In genomic region chr11:47186076-47186936, GRCh38 we compare ENCODE assay signal across 8 cellular contexts. TPM values are rescaled to one million over a fixed set of nuclear protein-coding genes. Genes with fewer than 3 reads are reported as not detected.
A peak's percentile ranks its signal among the peaks of the same experiment; 100 is the strongest.
DNase-seq lines count a peak whose midpoint lies in the region; ATAC-seq, FAIRE-seq and TF ChIP-seq lines count a peak whose summit lies in the region.

PACSIN3 (minus strand) TSS chr11:47186434; CDS start chr11:47182727, 3,707 bp downstream.

- peaks cover 6 to 12% of the 10 kb centered on the region in 2 donors for H3K4me1 ChIP-seq in kidney (ENCODE audit: control insufficient read depth in 1 of 2, insufficient read depth in 1 of 2, low read depth in 1 of 2, low read length in 2 of 2)

- peak within 1 kb of the TSS; percentile 71 to 86 for H3K27ac ChIP-seq in kidney (ENCODE audit: low read depth in 2 of 2, low read length in 2 of 2)

- peaks cover 49% of the 10 kb centered on the region for H3K4me1 Mint-ChIP-seq in chondrocyte (ENCODE audit: low read depth)

- peak within 1 kb of the TSS; percentile 55 to 74 for H3K4me3 ChIP-seq in kidney (ENCODE audit: low read length in 2 of 2)

- no peaks in the 10 kb centered on the region for H3K9me3 ChIP-seq in kidney (ENCODE audit: control insufficient read depth in 1 of 2, low read length in 2 of 2)

- DNase-seq in DMS53 (lab: John Stamatoyannopoulos, UW) (peak; percentile 64), DMS53 treated with DMSO at 0.1 percent for 48 hours (lab: John Stamatoyannopoulos, UW; ENCODE audit: unreplicated experiment) (no peak), T-helper 22 cell (ENCODE audit: low read depth) (peak; percentile 27), chondrocyte (ENCODE audit: low spot score) (no peak), kidney (peak; percentile 78)
- DNase-seq in stimulated activated CD4-positive, alpha-beta T cell treated with anti-CD3 and anti-CD28 coated beads, Interleukin-15, amount 100 ng/mL, for 24 hours: peak; percentile 72

- H3K36me3 ChIP-seq in kidney (ENCODE audit: control insufficient read depth in 1 of 2, insufficient read depth in 2 of 2, low read length in 2 of 2): no peaks in the 10 kb centered on the region

- H3K9ac ChIP-seq in kidney (ENCODE audit: low read length in 2 of 2): peak within 1 kb of the TSS; percentile 32 to 73

- intact Hi-C loops in kidney (cut with DNase I): no loop called here

- TF ChIP-seq CTCF in chondrocyte (IDR thresholded peaks at IDR 0.05) (peak; percentile 53), kidney (IDR thresholded peaks at IDR 0.05; ENCODE audit: borderline replicate concordance, extremely low read depth, insufficient read depth) (peak; percentile 11)

- no peaks in the 10 kb centered on the region for H3K36me3 Mint-ChIP-seq in chondrocyte (ENCODE audit: low read depth)

- FAIRE-seq in kidney (lab: Jason Lieb, UNC): no peak

- peak within 1 kb of the TSS; percentile 91 for H3K27ac Mint-ChIP-seq in chondrocyte (ENCODE audit: unreplicated experiment)

- H3K27me3 Mint-ChIP-seq in chondrocyte (ENCODE audit: low read depth): no peaks in the 10 kb centered on the region

- no peaks in the 10 kb centered on the region for H3K9me3 Mint-ChIP-seq in chondrocyte (ENCODE audit: low read depth)

- H3K4me3 Mint-ChIP-seq in chondrocyte (ENCODE audit: unreplicated experiment): peak within 1 kb of the TSS; percentile 82

- ATAC-seq in HG03196 (IDR thresholded peaks at IDR 0.05; ENCODE audit: unreplicated experiment): peak; percentile 48
- no peak for ATAC-seq in HG03565 (IDR thresholded peaks at IDR 0.05; ENCODE audit: unreplicated experiment)

RNA-seq across cellular contexts. Expression of gene PACSIN3, which starts in this region (rescaled TPM):
- total RNA-seq in chondrocyte (45.0 to 69.4 TPM (median 65.3 TPM) in 3 replicates), kidney (15.1 TPM)
- 28.5 TPM for polyA plus RNA-seq in kidney (ENCODE audit: insufficient read depth, low read depth, low replicate concordance)

Comparison
In these comparisons a context has a peak if more than half of its experiments do, and no peak if none do; other contexts are left out.
1. DNase-seq: peak in DMS53 (single experiment), T-helper 22 cell (single experiment), kidney (single experiment) and stimulated activated CD4-positive, alpha-beta T cell treated with anti-CD3 and anti-CD28 coated beads, Interleukin-15, amount 100 ng/mL, for 24 hours (single experiment); none in DMS53 treated with DMSO at 0.1 percent for 48 hours (single experiment) and chondrocyte (single experiment).